In the genomic region with DNA sequence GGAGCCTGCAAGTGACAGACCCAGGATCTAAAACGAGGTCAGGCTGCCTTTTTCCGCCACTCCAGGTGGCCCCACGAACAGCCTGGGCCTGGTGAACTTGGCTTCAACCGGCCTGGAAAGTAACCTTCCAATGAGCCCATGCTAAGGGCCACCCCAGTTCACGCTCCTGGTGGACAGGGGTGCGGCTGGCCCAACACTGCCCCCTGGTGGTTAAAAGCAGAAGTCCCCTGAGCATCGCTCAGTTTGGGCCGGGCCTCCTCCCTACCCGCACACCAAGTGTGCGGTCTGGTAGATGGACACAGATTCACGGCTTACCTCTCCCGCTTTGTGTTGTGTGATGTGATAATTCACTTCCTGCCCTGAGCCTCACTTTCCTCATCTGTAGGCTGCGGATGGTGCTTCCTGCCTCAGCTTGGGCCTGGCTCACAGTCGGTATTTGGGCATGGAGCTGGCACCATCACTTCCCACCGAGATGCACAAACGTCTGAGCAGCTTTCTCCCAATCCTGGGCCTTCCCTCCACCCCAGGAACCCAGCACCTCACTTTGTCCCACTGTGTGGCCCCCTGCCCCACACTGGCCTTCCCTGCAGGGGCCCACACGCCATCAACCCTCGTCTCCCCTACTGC, we compare ENCODE assay signal across 8 cellular contexts. TPM values are rescaled to one million over a fixed set of nuclear protein-coding genes. Genes with fewer than 3 reads are reported as not detected.
DNase-seq lines count a peak whose midpoint lies in the region; ATAC-seq, FAIRE-seq and TF ChIP-seq lines count a peak whose summit lies in the region.

No MANE protein-coding gene starts in this region.

- H3K4me3 Mint-ChIP-seq in naive thymus-derived CD8-positive, alpha-beta T cell, result peak overlapping the region in 1 of 10 donors; percentile 10

- peaks cover 3% of the 10 kb centered on the region for H3K4me1 ChIP-seq in NT2/D1 (ENCODE audit: insufficient read depth, insufficient read length)

- peak overlapping the region in 5 of 10 donors; percentile 18 to 80 (median 69) for H3K27ac Mint-ChIP-seq in naive thymus-derived CD8-positive, alpha-beta T cell

- H3K4me3 ChIP-seq in NT2/D1 (ENCODE audit: insufficient read length, low read depth), result no peak overlapping the region

- peak; percentile 95 for ATAC-seq in esophagus mucosa
- ATAC-seq in naive thymus-derived CD8-positive, alpha-beta T cell, result peak; percentile 99 to 100
- no peak for ATAC-seq in HG03108 (IDR thresholded peaks at IDR 0.05; ENCODE audit: unreplicated experiment)

- peak; percentile 92 for TF ChIP-seq CTCF in AG09319 (IDR thresholded peaks at IDR 0.05; ENCODE audit: low read depth, low read length)

- no peaks in the 10 kb centered on the region for H3K36me3 Mint-ChIP-seq in naive thymus-derived CD8-positive, alpha-beta T cell

- POLR2A ChIA-PET in naive thymus-derived CD8-positive, alpha-beta T cell (lab: Charles Lee), result interaction anchor here (0.6 to 1.5 kb wide), 5 partner anchors 44 to 206 kb away, joined by 3 to 6 read pairs (median 4); no protein-coding TSS in a partner anchor

- H3K9me3 Mint-ChIP-seq in naive thymus-derived CD8-positive, alpha-beta T cell, result no peaks in the 10 kb centered on the region

- FAIRE-seq in GM19239 (lab: Jason Lieb, UNC), result peak; percentile 71

- peaks cover 0 to 2% (median 0%) of the 10 kb centered on the region in 4 donors for H3K4me1 Mint-ChIP-seq in naive thymus-derived CD8-positive, alpha-beta T cell

- no peaks in the 10 kb centered on the region for H3K9me3 ChIP-seq in NT2/D1 (ENCODE audit: insufficient read depth, low read length)

- peaks cover 0 to 11% (median 2%) of the 10 kb centered on the region in 5 donors for H3K27me3 Mint-ChIP-seq in naive thymus-derived CD8-positive, alpha-beta T cell

- no peaks in the 10 kb centered on the region for H3K36me3 ChIP-seq in NT2/D1 (ENCODE audit: insufficient read depth, insufficient read length, low read length)

- H3K27me3 ChIP-seq in NT2/D1 (ENCODE audit: insufficient read depth, insufficient read length), result no peaks in the 10 kb centered on the region

- DNase-seq in AG09319 (ENCODE audit: extremely low read depth, low read depth) (peak; percentile 10), GM19239 (ENCODE audit: insufficient read length, low spot score) (peak; percentile 95), NT2/D1 (ENCODE audit: low read depth, low spot score) (peak; percentile 33), activated T-cell treated with anti-CD3 and anti-CD28 coated beads for 1 hour (ENCODE audit: low read depth) (peak; percentile 63)
- peak; percentile 56 to 84 (median 78) for DNase-seq in naive thymus-derived CD8-positive, alpha-beta T cell
- peak; percentile 50 for DNase-seq in stimulated activated CD8-positive, alpha-beta memory T cell treated with anti-CD3 and anti-CD28 coated beads, Interleukin-7, amount 100 ng/mL, for 48 hours (ENCODE audit: extremely low read depth in 1 of 2, low read depth in 1 of 2)

- H3K9ac ChIP-seq in NT2/D1 (ENCODE audit: insufficient read length, low read depth), result no peak overlapping the region

RNA-seq across cellular contexts. Expression of a gene that starts 13.7 kb away (rescaled TPM):
- not detected for total RNA-seq in esophagus mucosa
- not detected for total RNA-seq in naive thymus-derived CD8-positive, alpha-beta T cell
- not detected for polyA plus RNA-seq in naive thymus-derived CD8-positive, alpha-beta T cell

RNA-seq across cellular contexts. Expression of a gene that starts 20.0 kb away (rescaled TPM):
- total RNA-seq in esophagus mucosa, result not detected
- total RNA-seq in naive thymus-derived CD8-positive, alpha-beta T cell, result not detected
- not detected for polyA plus RNA-seq in naive thymus-derived CD8-positive, alpha-beta T cell

RNA-seq across cellular contexts. Expression of a gene that starts 59.9 kb away (rescaled TPM):
- total RNA-seq in esophagus mucosa, result 14.1 TPM
- total RNA-seq in naive thymus-derived CD8-positive, alpha-beta T cell, result 10 to 100 TPM; 15.8 to 18.0 TPM
- polyA plus RNA-seq in naive thymus-derived CD8-positive, alpha-beta T cell, result 10 to 100 TPM; 42.3 to 53.5 (median 50.0) TPM

Comparison
In these comparisons a context has a peak if more than half of its experiments do, and no peak if none do; other contexts are left out.
1. DNase-seq: peak in every context shown above with its lines; median percentile 95 in GM19239; 78 in naive thymus-derived CD8-positive, alpha-beta T cell; 63 in activated T-cell treated with anti-CD3 and anti-CD28 coated beads for 1 hour; 50 in stimulated activated CD8-positive, alpha-beta memory T cell treated with anti-CD3 and anti-CD28 coated beads, Interleukin-7, amount 100 ng/mL, for 48 hours; 33 in NT2/D1; 10 in AG09319.